In the genomic region with DNA sequence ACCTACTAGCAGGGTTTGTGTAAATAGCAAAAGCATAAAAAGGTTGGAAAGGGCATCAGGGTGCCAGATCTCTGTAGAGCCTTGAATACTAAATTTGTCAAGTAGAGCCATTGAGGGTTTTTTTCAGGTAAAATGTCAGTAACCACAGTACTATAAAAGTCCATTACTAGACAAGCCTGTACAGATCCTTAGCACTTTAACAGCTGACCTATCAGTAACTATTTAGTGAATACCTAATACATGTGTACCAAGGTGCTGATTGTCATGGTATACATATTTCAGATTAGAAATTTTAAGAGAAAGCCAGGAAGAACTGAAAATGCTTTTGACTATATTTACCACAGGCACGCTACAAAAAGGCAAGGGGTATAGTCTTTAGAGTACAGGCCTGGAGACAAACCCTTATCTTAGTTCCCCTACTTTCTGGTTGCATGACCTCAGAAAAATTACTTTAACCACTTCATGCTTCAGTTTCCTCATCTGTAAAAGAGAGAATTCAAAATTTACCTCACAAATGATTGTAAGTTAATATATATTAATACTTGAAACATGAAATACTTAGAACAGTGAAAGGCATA, we compare ENCODE assay signal across 27 cellular contexts. TPM values are rescaled to one million over a fixed set of nuclear protein-coding genes. Genes with fewer than 3 reads are reported as not detected.
DNase-seq lines count a peak whose midpoint lies in the region; ATAC-seq, FAIRE-seq and TF ChIP-seq lines count a peak whose summit lies in the region.
"Had no signal": no experiment of that assay in that cellular context is flagged by ENCODE, and none has a peak within 500 bp of the region (broad histone marks: within the 10 kb centered on the region; RNA-seq: fewer than 3 reads in every experiment).

No MANE protein-coding gene starts in this region.

- TF ChIP-seq CTCF in MCF 10A (IDR thresholded peaks at IDR 0.05; ENCODE audit: unreplicated experiment) (no peak), breast epithelium (IDR thresholded peaks at IDR 0.05) (no peak), pancreas (IDR thresholded peaks at IDR 0.05) (no peak)

- no peak overlapping the region for H3K27ac ChIP-seq in breast epithelium
- no peak overlapping the region for H3K27ac ChIP-seq in aorta (ENCODE audit: low read depth in 1 of 2, low read length in 2 of 2)
- no peak overlapping the region for H3K27ac ChIP-seq in pancreas
- H3K27ac ChIP-seq: 22Rv1, esophagus squamous epithelium, tibial artery had no signal

- CTCF ChIA-PET in MCF 10A (lab: Yijun Ruan, JAX), result interaction anchor here (1.0 to 1.4 kb wide), 4 partner anchors 11 to 435 kb away, joined by 3 to 4 read pairs (median 4); no protein-coding TSS in a partner anchor

- H3K36me3 ChIP-seq in breast epithelium (no peaks in the 10 kb centered on the region), aorta (ENCODE audit: control insufficient read depth in 1 of 2, insufficient read depth in 2 of 2, low read length in 1 of 2) (no peaks in the 10 kb centered on the region), pancreas (no peaks in the 10 kb centered on the region)
- H3K36me3 ChIP-seq: BE2C, tibial artery had no signal

- no TSS peak for BruUV-seq in MCF 10A (replicated peaks; lab: Mats Ljungman, UMichigan)

- H3K27ac Mint-ChIP-seq in MCF 10A (ENCODE audit: low read depth, unreplicated experiment), result peak overlapping the region; percentile 49
- H3K27ac Mint-ChIP-seq: activated CD4-positive, alpha-beta memory T cell treated with anti-CD3 and anti-CD28 coated beads for 36 hours; natural killer cell treated with Interleukin-12 subunit alpha and Interleukin-12 subunit beta and Interleukin-15 and Interleukin-18, amount 100 ng/mL, for 72 hours; WTC11 had no signal

- DNase-seq in MCF 10A (ENCODE audit: unreplicated experiment) (no peak), breast epithelium (ENCODE audit: low spot score in 2 of 2) (no peak), SHP77 (lab: John Stamatoyannopoulos, UW) (no peak), NCI-H1694 (lab: John Stamatoyannopoulos, UW) (no peak), aorta (no peak), pancreas (no peak)
- DNase-seq: activated CD4-positive, alpha-beta memory T cell treated with anti-CD3 and anti-CD28 coated beads for 36 hours; activated naive CD4-positive, alpha-beta T cell treated with Interleukin-2 at 50 U/mL for 16 hours; activated T-cell treated with anti-CD3 and anti-CD28 coated beads for 4 hours; BE2C; COR-L47; effector memory CD4-positive, alpha-beta T cell; esophagus squamous epithelium; H7; left colon; MM.1S; NCI-H1436 treated with DMSO at 0.1 percent for 48 hours; NCI-H2171; NCI-H748 treated with DMSO at 0.1 percent for 48 hours; stimulated activated naive CD8-positive, alpha-beta T cell treated with anti-CD3 and anti-CD28 coated beads, Interleukin-15, Interleukin-2, amounts not matched to agents 100 U/mL and 50 U/mL, for 24 hours; T-helper 2 cell; tibial artery had no signal

- peaks cover 9% of the 10 kb centered on the region for H3K4me1 Mint-ChIP-seq in MCF 10A (ENCODE audit: insufficient read depth, unreplicated experiment)

- H3K27me3 ChIP-seq in breast epithelium (no peaks in the 10 kb centered on the region), aorta (ENCODE audit: control insufficient read depth in 1 of 2, insufficient read depth in 2 of 2, low read length in 1 of 2) (no peaks in the 10 kb centered on the region), pancreas (no peaks in the 10 kb centered on the region)
- H3K27me3 ChIP-seq: BE2C, esophagus squamous epithelium, tibial artery had no signal

- POLR2A ChIA-PET in MCF 10A (lab: Yijun Ruan, JAX), result interaction anchor here (1.0 to 2.0 kb wide), 5 partner anchors 11 to 53 kb away, joined by 3 to 5 read pairs (median 3); no protein-coding TSS in a partner anchor

- 92% methylated on average over 1 of the region's 1 CpG for WGBS in aorta, 2 donors
- WGBS in pancreas, 2 donors, result 93 to 97% methylated on average over 1 of the region's 1 CpG

- H3K9me3 ChIP-seq in breast epithelium (no peaks in the 10 kb centered on the region), aorta (ENCODE audit: control insufficient read depth, low read length) (no peaks in the 10 kb centered on the region), pancreas (no peaks in the 10 kb centered on the region)
- H3K9me3 ChIP-seq: BE2C, esophagus squamous epithelium, tibial artery had no signal

- H3K4me1 ChIP-seq in breast epithelium, result no peaks in the 10 kb centered on the region
- no peaks in the 10 kb centered on the region for H3K4me1 ChIP-seq in aorta (ENCODE audit: control insufficient read depth in 1 of 2, insufficient read depth in 2 of 2, low read length in 2 of 2)
- H3K4me1 ChIP-seq in pancreas, result no peaks in the 10 kb centered on the region
- H3K4me1 ChIP-seq: BE2C, tibial artery had no signal

- H3K36me3 Mint-ChIP-seq in MCF 10A (ENCODE audit: insufficient read depth, unreplicated experiment), result peaks cover 5% of the 10 kb centered on the region
- H3K36me3 Mint-ChIP-seq: activated CD4-positive, alpha-beta memory T cell treated with anti-CD3 and anti-CD28 coated beads for 36 hours; natural killer cell treated with Interleukin-12 subunit alpha and Interleukin-12 subunit beta and Interleukin-15 and Interleukin-18, amount 100 ng/mL, for 72 hours; WTC11 had no signal

- H3K27me3 Mint-ChIP-seq in MCF 10A (ENCODE audit: insufficient read depth, unreplicated experiment), result no peaks in the 10 kb centered on the region
- H3K27me3 Mint-ChIP-seq: activated CD4-positive, alpha-beta memory T cell treated with anti-CD3 and anti-CD28 coated beads for 36 hours; natural killer cell treated with Interleukin-12 subunit alpha and Interleukin-12 subunit beta and Interleukin-15 and Interleukin-18, amount 100 ng/mL, for 72 hours had no signal

- ATAC-seq in HG02798 (IDR thresholded peaks at IDR 0.05; ENCODE audit: poor library complexity, unreplicated experiment), result peak; percentile 65
- peak; percentile 55 for ATAC-seq in HG03457 (IDR thresholded peaks at IDR 0.05; ENCODE audit: unreplicated experiment)
- ATAC-seq in aorta (ENCODE audit: low FRiP score), result no peak
- no peak for ATAC-seq in pancreas
- ATAC-seq: left colon; natural killer cell treated with Interleukin-12 subunit alpha and Interleukin-12 subunit beta and Interleukin-15 and Interleukin-18, amount 100 ng/mL, for 72 hours; stimulated activated naive CD8-positive, alpha-beta T cell treated with anti-CD3 and anti-CD28 coated beads, Interleukin-15, Interleukin-2, amounts not matched to agents 100 U/mL and 50 U/mL, for 24 hours; WTC11 had no signal

- no peak overlapping the region for H3K4me3 Mint-ChIP-seq in MCF 10A (ENCODE audit: unreplicated experiment)
- H3K4me3 Mint-ChIP-seq: activated CD4-positive, alpha-beta memory T cell treated with anti-CD3 and anti-CD28 coated beads for 36 hours; natural killer cell treated with Interleukin-12 subunit alpha and Interleukin-12 subunit beta and Interleukin-15 and Interleukin-18, amount 100 ng/mL, for 72 hours; WTC11 had no signal

- no peak for TF ChIP-seq POLR2A in breast epithelium (IDR thresholded peaks at IDR 0.05)

- no peaks in the 10 kb centered on the region for H3K9me3 Mint-ChIP-seq in MCF 10A (ENCODE audit: unreplicated experiment)
- H3K9me3 Mint-ChIP-seq: activated CD4-positive, alpha-beta memory T cell treated with anti-CD3 and anti-CD28 coated beads for 36 hours; natural killer cell treated with Interleukin-12 subunit alpha and Interleukin-12 subunit beta and Interleukin-15 and Interleukin-18, amount 100 ng/mL, for 72 hours; WTC11 had no signal

- intact Hi-C loops in MCF 10A (cut with micrococcal nuclease), result no loop called here
- intact Hi-C loops in breast epithelium (cut with DNase I; ENCODE audit: low total_unique reads), result no loop called here
- intact Hi-C loops in aorta (cut with DNase I), result no loop called here
- intact Hi-C loops in pancreas (cut with DNase I), result no loop called here

- FAIRE-seq in pancreas (lab: Jason Lieb, UNC), result no peak

- H3K4me3 ChIP-seq in breast epithelium (no peak overlapping the region), aorta (ENCODE audit: low read length in 2 of 2) (no peak overlapping the region), pancreas (no peak overlapping the region)
- H3K4me3 ChIP-seq: esophagus squamous epithelium, tibial artery had no signal

RNA-seq across cellular contexts. Expression of gene RAB38, which starts 57.9 kb away (rescaled TPM):
- 77.7 and 80.9 TPM in 2 replicates for total RNA-seq in MCF 10A (2022)
- 10 to 100 TPM in 1 of 3 donors, 1 to 10 TPM in 2; 1.6 to 14.8 (median 5.2) TPM for total RNA-seq in breast epithelium
- 1 to 10 TPM; 3.9 to 5.1 TPM for total RNA-seq in aorta
- 1 to 10 TPM; 2.0 to 2.1 TPM for polyA plus RNA-seq in aorta
- 1 to 10 TPM in 4 of 6 donors, under 1 TPM in 2; 0.65 to 1.9 (median 1.5) TPM for total RNA-seq in pancreas
- polyA plus RNA-seq in pancreas, result under 1 TPM; 0.66 to 0.99 TPM

Comparison
In these comparisons a context has a peak if more than half of its experiments do, and no peak if none do; other contexts are left out.
1. ATAC-seq: peak in HG02798 (single experiment) and HG03457 (single experiment); none in aorta (single experiment) and pancreas (0 of 4).